In genomic region chr1:62355095-62355494, GRCh38 we compare ENCODE assay signal across 22 cellular contexts. TPM values are rescaled to one million over a fixed set of nuclear protein-coding genes. Genes with fewer than 3 reads are reported as not detected.
"Had no signal": no experiment of that assay in that cellular context is flagged by ENCODE, and none has a peak within 500 bp of the region (broad histone marks: within the 10 kb centered on the region; RNA-seq: fewer than 3 reads in every experiment).

No MANE protein-coding gene starts in this region.

- ATAC-seq: activated CD8-positive, alpha-beta memory T cell treated with anti-CD3 and anti-CD28 coated beads, Interleukin-2, amount 10 ng/mL, durations not matched to agents 7 days and 5 days; activated naive CD8-positive, alpha-beta T cell treated with anti-CD3 and anti-CD28 coated beads, Interleukin-2, amount 50 U/mL, for 24 hours; left ventricle myocardium superior; natural killer cell had no signal

- H3K9me3 ChIP-seq: ascending aorta, transverse colon had no signal

- H3K4me1 Mint-ChIP-seq: activated CD8-positive, alpha-beta memory T cell treated with anti-CD3 and anti-CD28 coated beads, Interleukin-2, amount 10 ng/mL, durations not matched to agents 7 days and 5 days; activated naive CD8-positive, alpha-beta T cell treated with anti-CD3 and anti-CD28 coated beads, Interleukin-2, amount 50 U/mL, for 24 hours; natural killer cell had no signal

- H3K27ac Mint-ChIP-seq: activated CD4-positive, alpha-beta memory T cell treated with anti-CD3 and anti-CD28 coated beads for 36 hours; activated CD8-positive, alpha-beta memory T cell treated with anti-CD3 and anti-CD28 coated beads, Interleukin-2, amount 10 ng/mL, durations not matched to agents 7 days and 5 days; activated naive CD4-positive, alpha-beta T cell treated with anti-CD3 and anti-CD28 coated beads for 36 hours; activated naive CD8-positive, alpha-beta T cell treated with anti-CD3 and anti-CD28 coated beads, Interleukin-2, amount 50 U/mL, for 24 hours; activated T-helper 2 cell treated with anti-CD3 and anti-CD28 coated beads, Interferon-gamma antibody, Interleukin-2, Interleukin-4, amounts not matched to agents 10 μg/mL and 5 μg/mL and 100 μg/mL, durations not matched to agents 14 hours and 24 hours and 36 hours; natural killer cell had no signal

- H3K4me3 ChIP-seq: ascending aorta, transverse colon had no signal

- H3K27ac ChIP-seq: ascending aorta, transverse colon, WERI-Rb-1 had no signal

- H3K27me3 Mint-ChIP-seq: activated CD8-positive, alpha-beta memory T cell treated with anti-CD3 and anti-CD28 coated beads, Interleukin-2, amount 10 ng/mL, durations not matched to agents 7 days and 5 days; activated naive CD8-positive, alpha-beta T cell treated with anti-CD3 and anti-CD28 coated beads, Interleukin-2, amount 50 U/mL, for 24 hours had no signal

- H3K27me3 ChIP-seq: ascending aorta, transverse colon had no signal

- H3K36me3 Mint-ChIP-seq: activated CD4-positive, alpha-beta memory T cell treated with anti-CD3 and anti-CD28 coated beads for 36 hours; activated CD8-positive, alpha-beta memory T cell treated with anti-CD3 and anti-CD28 coated beads, Interleukin-2, amount 10 ng/mL, durations not matched to agents 7 days and 5 days; natural killer cell had no signal

- H3K9me3 Mint-ChIP-seq: activated CD4-positive, alpha-beta memory T cell treated with anti-CD3 and anti-CD28 coated beads for 36 hours; activated naive CD4-positive, alpha-beta T cell treated with anti-CD3 and anti-CD28 coated beads for 36 hours; activated naive CD8-positive, alpha-beta T cell treated with anti-CD3 and anti-CD28 coated beads, Interleukin-2, amount 50 U/mL, for 24 hours; activated T-helper 2 cell treated with anti-CD3 and anti-CD28 coated beads, Interferon-gamma antibody, Interleukin-2, Interleukin-4, amounts not matched to agents 10 μg/mL and 5 μg/mL and 100 μg/mL, durations not matched to agents 14 hours and 24 hours and 36 hours; natural killer cell had no signal

- DNase-seq: activated CD4-positive, alpha-beta memory T cell treated with anti-CD3 and anti-CD28 coated beads for 36 hours; activated CD8-positive, alpha-beta memory T cell treated with anti-CD3 and anti-CD28 coated beads, Interleukin-2, amount 10 ng/mL, durations not matched to agents 7 days and 5 days; activated naive CD4-positive, alpha-beta T cell treated with anti-CD3 and anti-CD28 coated beads for 36 hours; activated naive CD8-positive, alpha-beta T cell treated with anti-CD3 and anti-CD28 coated beads, Interleukin-2, amount 50 U/mL, for 24 hours; activated T-cell treated with anti-CD3 and anti-CD28 coated beads, Interleukin-2, amount 50 U/mL, for 1 hour; hippocampal formation; kidney glomerular epithelial cell; left ventricle myocardium superior; mesendoderm; natural killer cell; posterior cingulate gyrus; stimulated activated CD4-positive, alpha-beta T cell treated with anti-CD3 and anti-CD28 coated beads, Interleukin-15, amount 100 ng/mL, for 24 hours; stimulated activated CD4-positive, alpha-beta T cell treated with anti-CD3 and anti-CD28 coated beads, Interleukin-4, amount 100 ng/mL, for 24 hours; stimulated activated naive CD4-positive, alpha-beta T cell treated with Interleukin-2 at 50 U/mL for 16 hours; T-helper 1 cell; T1000; transverse colon; WERI-Rb-1 had no signal

- H3K36me3 ChIP-seq: ascending aorta, transverse colon, WERI-Rb-1 had no signal

- H3K4me3 Mint-ChIP-seq: activated CD4-positive, alpha-beta memory T cell treated with anti-CD3 and anti-CD28 coated beads for 36 hours; activated CD8-positive, alpha-beta memory T cell treated with anti-CD3 and anti-CD28 coated beads, Interleukin-2, amount 10 ng/mL, durations not matched to agents 7 days and 5 days; activated naive CD4-positive, alpha-beta T cell treated with anti-CD3 and anti-CD28 coated beads for 36 hours; activated naive CD8-positive, alpha-beta T cell treated with anti-CD3 and anti-CD28 coated beads, Interleukin-2, amount 50 U/mL, for 24 hours; natural killer cell had no signal

- H3K4me1 ChIP-seq: ascending aorta, transverse colon had no signal

RNA-seq across cellular contexts. Expression of gene KANK4, which starts 35.9 kb away (rescaled TPM):
- total RNA-seq: activated CD4-positive, alpha-beta memory T cell treated with anti-CD3 and anti-CD28 coated beads for 36 hours; activated CD8-positive, alpha-beta memory T cell treated with anti-CD3 and anti-CD28 coated beads, Interleukin-2, amount 10 ng/mL, durations not matched to agents 7 days and 5 days; activated naive CD4-positive, alpha-beta T cell treated with anti-CD3 and anti-CD28 coated beads for 36 hours; activated T-helper 2 cell treated with anti-CD3 and anti-CD28 coated beads, Interferon-gamma antibody, Interleukin-2, Interleukin-4, amounts not matched to agents 10 μg/mL and 5 μg/mL and 100 μg/mL, durations not matched to agents 14 hours and 24 hours and 36 hours; ascending aorta; dermis microvascular lymphatic vessel endothelial cell; glomerular endothelial cell; natural killer cell had no signal
